Comparison of ENCODE assay signal across 8 cellular contexts in the genomic region with DNA sequence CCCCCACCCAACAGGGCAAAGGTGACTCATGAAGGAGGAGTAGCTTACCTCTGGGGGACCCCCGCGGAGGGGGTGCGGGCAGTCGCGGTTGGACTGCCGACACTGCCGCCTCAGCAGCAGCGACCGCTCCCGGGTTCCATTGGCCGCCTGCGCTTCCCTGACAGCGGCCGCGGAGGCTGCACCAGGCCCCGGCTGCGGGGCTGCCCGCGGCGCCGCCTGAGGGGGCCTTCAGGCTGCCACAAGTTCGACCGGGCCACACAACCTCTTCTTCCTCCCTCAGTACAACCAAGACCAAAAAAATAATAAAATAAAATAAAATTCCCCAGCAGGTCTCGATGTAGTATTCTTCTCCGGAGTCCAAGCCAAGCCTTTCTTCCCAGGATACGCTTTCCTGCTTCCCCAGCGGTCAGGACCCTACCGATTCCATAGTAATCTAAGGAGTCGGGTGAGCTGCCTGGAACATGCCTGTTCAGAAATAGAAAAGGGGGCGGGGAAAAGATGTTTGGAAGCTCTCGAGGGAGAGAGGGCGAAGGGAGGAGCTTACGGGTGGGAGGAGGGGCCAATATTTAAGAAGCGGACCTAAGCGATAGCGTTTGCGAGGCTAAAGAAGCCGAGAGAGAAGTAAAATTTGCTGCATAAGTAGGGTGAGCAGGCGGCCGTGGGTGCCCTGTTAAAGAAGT. TPM values are rescaled to one million over a fixed set of nuclear protein-coding genes. Genes with fewer than 3 reads are reported as not detected.
DNase-seq lines count a peak whose midpoint lies in the region; ATAC-seq lines count a peak whose summit lies in the region.

A gene (minus strand): TSS at position 194 of the 680 bp plus-strand sequence. CDS start 10,935 bp downstream, outside the sequence.

- no peaks in the 10 kb centered on the region for H3K9me3 Mint-ChIP-seq in activated T-cell treated with anti-CD3 and anti-CD28 coated beads, Interleukin-2, amount 50 U/mL, for 72 hours

- H3K27me3 ChIP-seq in mucosa of stomach (ENCODE audit: control insufficient read depth, insufficient read depth, low read length), result no peaks in the 10 kb centered on the region

- peaks cover 10 to 13% of the 10 kb centered on the region in 2 donors for H3K36me3 Mint-ChIP-seq in activated T-cell treated with anti-CD3 and anti-CD28 coated beads, Interleukin-2, amount 50 U/mL, for 72 hours (ENCODE audit: insufficient read depth in 2 of 2)

- peaks cover 10% of the 10 kb centered on the region for H3K36me3 ChIP-seq in mucosa of stomach (ENCODE audit: control insufficient read depth, insufficient read depth, low read length)

- H3K4me1 ChIP-seq in mucosa of stomach (ENCODE audit: control insufficient read depth, insufficient read depth, low read length), result peaks cover 20% of the 10 kb centered on the region

- H3K9ac ChIP-seq in mucosa of stomach (ENCODE audit: low read length), result peak within 1 kb of the TSS; percentile 92

- H3K27me3 Mint-ChIP-seq in activated T-cell treated with anti-CD3 and anti-CD28 coated beads, Interleukin-2, amount 50 U/mL, for 72 hours (ENCODE audit: low read depth), result no peaks in the 10 kb centered on the region

- H3K27ac Mint-ChIP-seq in activated T-cell treated with anti-CD3 and anti-CD28 coated beads, Interleukin-2, amount 50 U/mL, for 72 hours, result peak within 1 kb of the TSS; percentile 94

- H3K4me1 Mint-ChIP-seq in activated T-cell treated with anti-CD3 and anti-CD28 coated beads, Interleukin-2, amount 50 U/mL, for 72 hours (ENCODE audit: low read depth), result peaks cover 46% of the 10 kb centered on the region

- peak within 1 kb of the TSS; percentile 23 for H3K4me3 ChIP-seq in mucosa of stomach (ENCODE audit: low read length)

- peak; percentile 84 for ATAC-seq in GM21723 (IDR thresholded peaks at IDR 0.05; ENCODE audit: unreplicated experiment)
- peak; percentile 95 for ATAC-seq in activated T-cell treated with anti-CD3 and anti-CD28 coated beads, Interleukin-2, amount 50 U/mL, for 72 hours (replicated peaks in 1 of 2)
- ATAC-seq in esophagus mucosa, result peak; percentile 96

- peak; percentile 100 for DNase-seq in DMS 273 (lab: John Stamatoyannopoulos, UW; ENCODE audit: unreplicated experiment)
- DNase-seq in Kasumi-1 (lab: John Stamatoyannopoulos, UW), result peak; percentile 99
- DNase-seq in RKO (ENCODE audit: low spot score), result peak; percentile 98
- DNase-seq in activated T-cell treated with anti-CD3 and anti-CD28 coated beads, Interleukin-2, amount 50 U/mL, for 72 hours, result peak; percentile 89 to 94
- peak; percentile 88 for DNase-seq in stimulated activated CD8-positive, alpha-beta memory T cell treated with anti-CD3 and anti-CD28 coated beads, Interleukin-4, amount 100 ng/mL, for 48 hours

- peak within 1 kb of the TSS; percentile 94 to 95 for H3K4me3 Mint-ChIP-seq in activated T-cell treated with anti-CD3 and anti-CD28 coated beads, Interleukin-2, amount 50 U/mL, for 72 hours

- H3K9me3 ChIP-seq in mucosa of stomach (ENCODE audit: control insufficient read depth, low read length), result no peaks in the 10 kb centered on the region

RNA-seq across cellular contexts. Expression of the gene that starts here (rescaled TPM):
- total RNA-seq in activated T-cell treated with anti-CD3 and anti-CD28 coated beads, Interleukin-2, amount 50 U/mL, for 72 hours, result 10 to 100 TPM; 64.8 to 71.4 TPM
- total RNA-seq in esophagus mucosa, result 34.7 TPM

Comparison
In these comparisons a context has a peak if more than half of its experiments do, and no peak if none do; other contexts are left out.
1. Peak in every context shown above with its lines: DNase-seq, ATAC-seq and H3K4me3 ChIP-seq.